Comparison of ENCODE assay signal across 8 cellular contexts in the genomic region with DNA sequence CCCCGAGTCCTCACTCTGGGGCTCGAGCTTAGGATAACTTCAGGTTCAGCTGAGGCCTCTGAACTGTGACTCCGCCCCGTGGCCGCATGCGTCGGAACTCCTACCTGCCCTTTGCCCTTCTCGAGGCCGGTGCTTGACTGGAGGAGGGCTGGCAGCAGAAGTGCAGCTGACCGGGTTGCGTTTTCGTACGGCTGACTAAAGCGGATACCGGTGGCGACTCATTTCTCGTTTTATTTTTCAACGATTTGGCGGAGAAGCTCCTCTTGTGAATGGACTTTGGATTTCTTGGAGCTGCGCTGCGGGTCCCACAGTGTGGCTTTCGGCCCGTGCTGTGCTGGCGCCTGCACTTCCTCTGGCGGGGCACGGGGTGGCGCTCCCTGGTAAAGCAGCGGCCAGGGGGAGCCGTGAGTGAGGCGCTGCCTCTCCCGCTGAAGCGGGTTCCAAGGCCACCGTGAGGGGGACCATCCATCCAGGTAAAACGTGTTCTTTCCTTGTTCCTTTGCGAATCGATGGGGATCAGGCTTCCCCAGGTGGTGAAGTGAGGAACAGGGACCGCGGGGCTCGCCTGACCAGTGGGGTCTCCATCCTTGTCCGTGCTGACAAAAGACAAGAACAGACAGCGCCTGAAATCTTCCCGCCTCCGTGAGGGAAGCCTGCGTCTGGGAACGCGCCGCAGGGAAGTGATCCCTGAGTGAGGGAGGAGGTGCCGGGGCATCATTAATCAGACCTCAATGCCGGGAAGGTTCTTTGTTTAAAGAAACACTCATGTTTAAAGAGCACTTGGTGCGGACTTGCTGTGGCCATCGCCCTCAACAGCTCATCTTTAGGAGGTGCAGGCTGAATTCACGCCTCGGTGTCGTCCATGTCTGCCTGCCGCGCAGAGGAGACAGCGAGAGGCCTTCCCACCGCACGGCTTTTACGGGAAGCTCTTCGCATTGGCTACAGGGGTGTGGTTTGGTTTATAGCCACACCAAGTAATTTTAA. TPM values are rescaled to one million over a fixed set of nuclear protein-coding genes. Genes with fewer than 3 reads are reported as not detected.
DNase-seq lines count a peak whose midpoint lies in the region; ATAC-seq and TF ChIP-seq lines count a peak whose summit lies in the region.

No MANE protein-coding gene starts in this region.

- TF ChIP-seq CTCF in GM12873 (IDR thresholded peaks at IDR 0.05; ENCODE audit: insufficient read depth, low read depth, low read length, missing control alignments): peak; percentile 94
- TF ChIP-seq CTCF in vagina (IDR thresholded peaks at IDR 0.05): peak; percentile 72 to 96 (median 93)

- peaks cover 15% of the 10 kb centered on the region for H3K4me1 Mint-ChIP-seq in T-helper 1 cell treated with Interleukin-12 subunit alpha and Interleukin-12 subunit beta and Interleukin-4 antibody, amounts not matched to agents 30 μg/mL and 1 μg/mL, for 36 hours (ENCODE audit: low read depth)

- no peaks in the 10 kb centered on the region for H3K36me3 Mint-ChIP-seq in T-helper 1 cell treated with Interleukin-12 subunit alpha and Interleukin-12 subunit beta and Interleukin-4 antibody, amounts not matched to agents 30 μg/mL and 1 μg/mL, for 36 hours (ENCODE audit: low read depth)

- ATAC-seq in HG02763 (IDR thresholded peaks at IDR 0.05; ENCODE audit: unreplicated experiment): peak; percentile 93
- ATAC-seq in right cardiac atrium: peak; percentile 96 to 97

- peak overlapping the region; percentile 19 for H3K4me3 ChIP-seq in right cardiac atrium (ENCODE audit: low read length)
- peak overlapping the region; percentile 46 to 48 for H3K4me3 ChIP-seq in vagina

- H3K27me3 ChIP-seq in right cardiac atrium (ENCODE audit: control insufficient read depth, insufficient read depth) (no peaks in the 10 kb centered on the region), vagina (no peaks in the 10 kb centered on the region)

- H3K4me1 ChIP-seq in right cardiac atrium (ENCODE audit: control insufficient read depth, insufficient read depth, low read length): no peaks in the 10 kb centered on the region
- H3K4me1 ChIP-seq in vagina: peaks cover 17% of the 10 kb centered on the region

- peak overlapping the region; percentile 16 for H3K27ac ChIP-seq in right cardiac atrium (ENCODE audit: low read length)
- H3K27ac ChIP-seq in vagina: peak overlapping the region; percentile 83

- TF ChIP-seq POLR2A in vagina (IDR thresholded peaks at IDR 0.05): peak in 1 of 2 donors; percentile 33

- no peaks in the 10 kb centered on the region for H3K9me3 Mint-ChIP-seq in T-helper 1 cell treated with Interleukin-12 subunit alpha and Interleukin-12 subunit beta and Interleukin-4 antibody, amounts not matched to agents 30 μg/mL and 1 μg/mL, for 36 hours

- no peaks in the 10 kb centered on the region for H3K9me3 ChIP-seq in right cardiac atrium (ENCODE audit: control insufficient read depth, low read length)
- no peaks in the 10 kb centered on the region for H3K9me3 ChIP-seq in vagina

- H3K27ac Mint-ChIP-seq in T-helper 1 cell treated with Interleukin-12 subunit alpha and Interleukin-12 subunit beta and Interleukin-4 antibody, amounts not matched to agents 30 μg/mL and 1 μg/mL, for 36 hours: no peak overlapping the region

- peak overlapping the region; percentile 80 for H3K4me3 Mint-ChIP-seq in T-helper 1 cell treated with Interleukin-12 subunit alpha and Interleukin-12 subunit beta and Interleukin-4 antibody, amounts not matched to agents 30 μg/mL and 1 μg/mL, for 36 hours

- DNase-seq in NCI-H1417 (lab: John Stamatoyannopoulos, UW): peak; percentile 89 to 99 (median 98)
- peak in 54 of 56 donors; percentile 21 to 81 (median 62) for DNase-seq in amygdala (lab: John Stamatoyannopoulos, UW)
- DNase-seq in right cardiac atrium: peak; percentile 76 to 88 (median 87)
- DNase-seq in renal cortical epithelial cell (ENCODE audit: low read depth): peak; percentile 41
- DNase-seq in vagina (ENCODE audit: extremely low spot score in 2 of 2): peak; percentile 85 to 94

- intact Hi-C loops in right cardiac atrium (cut with DNase I) (loop anchor here in 3 of 4 donors (5.0 to 10.0 kb wide), 3 partner anchors 735 to 745 kb away; no protein-coding TSS in a partner anchor), vagina (cut with DNase I) (no loop called here)

- no peaks in the 10 kb centered on the region for H3K36me3 ChIP-seq in vagina

- under 1% methylated on average over 61 of the region's 61 CpGs for WGBS in right cardiac atrium

- H3K27me3 Mint-ChIP-seq in T-helper 1 cell treated with Interleukin-12 subunit alpha and Interleukin-12 subunit beta and Interleukin-4 antibody, amounts not matched to agents 30 μg/mL and 1 μg/mL, for 36 hours (ENCODE audit: low read depth): peaks cover 54% of the 10 kb centered on the region

RNA-seq across cellular contexts. Expression of a gene that starts 38.8 kb away (rescaled TPM):
- total RNA-seq in right cardiac atrium: 10 to 100 TPM; 10.3 to 13.2 (median 12.2) TPM
- polyA plus RNA-seq in right cardiac atrium: 11.1 TPM
- 16.7 and 20.1 TPM in 2 replicates for total RNA-seq in renal cortical epithelial cell
- total RNA-seq in vagina: 41.5 TPM

RNA-seq across cellular contexts. Expression of a gene that starts 38.9 kb away (rescaled TPM):
- 1 to 10 TPM in 2 of 4 donors, under 1 TPM in 2; 0.77 to 1.2 (median 0.90) TPM for total RNA-seq in right cardiac atrium
- polyA plus RNA-seq in right cardiac atrium: 1.2 TPM
- 0.35 and 0.75 TPM in 2 replicates for total RNA-seq in renal cortical epithelial cell
- 3.2 TPM for total RNA-seq in vagina

Comparison
In these comparisons a context has a peak if more than half of its experiments do, and no peak if none do; other contexts are left out.
1. Peak in every context shown above with its lines: DNase-seq, ATAC-seq, H3K4me3 ChIP-seq and H3K27ac ChIP-seq.
2. DNase-seq: peak in every context shown above with its lines; median percentile 98 in NCI-H1417; 90 in vagina; 87 in right cardiac atrium; 62 in amygdala; 41 in renal cortical epithelial cell.